11 cellular contexts compared by ENCODE assay signal in genomic region chr13:77460195-77460594, GRCh38.
DNase-seq lines count a peak whose midpoint lies in the region; ATAC-seq and TF ChIP-seq lines count a peak whose summit lies in the region.
"Had no signal": no experiment of that assay in that cellular context is flagged by ENCODE, and none has a peak within 500 bp of the region (broad histone marks: within the 10 kb centered on the region; RNA-seq: fewer than 3 reads in every experiment).

No MANE protein-coding gene starts in this region.

- H3K27me3 ChIP-seq in adrenal gland (no peaks in the 10 kb centered on the region), testis (no peaks in the 10 kb centered on the region), endodermal cell (ENCODE audit: control insufficient read depth, insufficient read depth, low read length, poor library complexity, severe bottlenecking) (no peaks in the 10 kb centered on the region)

- H3K4me1 ChIP-seq in adrenal gland (replicated peaks in 1 of 2) (no peaks in the 10 kb centered on the region), testis (no peaks in the 10 kb centered on the region), endodermal cell (ENCODE audit: control insufficient read depth, insufficient read depth, low read length) (no peaks in the 10 kb centered on the region)

- H3K36me3 Mint-ChIP-seq in endodermal cell (ENCODE audit: low read depth): no peaks in the 10 kb centered on the region

- H3K27ac ChIP-seq in adrenal gland (peak overlapping the region in 1 of 5 donors; percentile 18), testis (no peak overlapping the region), endodermal cell (ENCODE audit: low read depth, low read length) (no peak overlapping the region)

- DNase-seq in adrenal gland (peak in 5 of 7 donors; percentile 19 to 50 (median 30)), testis (peak; percentile 18), endodermal cell (no peak), GM10248 (ENCODE audit: extremely low spot score) (no peak)
- no peak for DNase-seq in stimulated activated CD4-positive, alpha-beta T cell treated with anti-CD3 and anti-CD28 coated beads, Interleukin-4, amount 100 ng/mL, for 24 hours
- no peak for DNase-seq in activated CD8-positive, alpha-beta memory T cell treated with anti-CD3 and anti-CD28 coated beads for 24 hours
- DNase-seq: activated CD4-positive, alpha-beta T cell treated with anti-CD3 and anti-CD28 coated beads for 36 hours; stimulated activated CD4-positive, alpha-beta T cell treated with anti-CD3 and anti-CD28 coated beads, Interleukin-4, amount 100 ng/mL, for 1 hour had no signal

- 39 to 82% (median 62%) methylated on average over 2 of the region's 2 CpGs for WGBS in adrenal gland, 4 donors
- 48 to 87% methylated on average over 2 of the region's 2 CpGs for WGBS in testis, 2 donors
- 92% methylated on average over 2 of the region's 2 CpGs; no CpG with 5 or more reads in 1 of the 2 experiments for WGBS in endodermal cell (ENCODE audit: insufficient coverage in 1 of 2, insufficient read length in 1 of 2), 2 experiments

- H3K9ac ChIP-seq in endodermal cell (ENCODE audit: extremely low read depth, low read length, poor library complexity, severe bottlenecking): no peak overlapping the region

- H3K4me3 ChIP-seq in adrenal gland (no peak overlapping the region), testis (no peak overlapping the region), endodermal cell (ENCODE audit: low read length) (no peak overlapping the region)

- H3K27me3 Mint-ChIP-seq in endodermal cell (ENCODE audit: insufficient read depth): no peaks in the 10 kb centered on the region

- ATAC-seq in GM21390 (IDR thresholded peaks at IDR 0.05; ENCODE audit: unreplicated experiment) (peak; percentile 94), HG03139 (IDR thresholded peaks at IDR 0.05; ENCODE audit: unreplicated experiment) (peak; percentile 68)
- ATAC-seq: activated CD4-positive, alpha-beta T cell treated with anti-CD3 and anti-CD28 coated beads for 36 hours had no signal

- TF ChIP-seq POLR2A in adrenal gland (IDR thresholded peaks at IDR 0.05) (no peak), testis (IDR thresholded peaks at IDR 0.05) (no peak)

- POLR2A ChIA-PET in GM10248 (lab: Yijun Ruan, JAX): no interaction called here

- no peak overlapping the region for H3K4me3 Mint-ChIP-seq in endodermal cell
- H3K4me3 Mint-ChIP-seq: activated CD4-positive, alpha-beta T cell treated with anti-CD3 and anti-CD28 coated beads for 36 hours; central memory CD8-positive, alpha-beta T cell had no signal

- no peaks in the 10 kb centered on the region for H3K9me3 ChIP-seq in adrenal gland (replicated peaks in 1 of 3)
- no peaks in the 10 kb centered on the region for H3K9me3 ChIP-seq in testis
- H3K9me3 ChIP-seq in endodermal cell (ENCODE audit: control insufficient read depth, low read length): no peaks in the 10 kb centered on the region

- H3K9me3 Mint-ChIP-seq in endodermal cell: no peaks in the 10 kb centered on the region
- H3K9me3 Mint-ChIP-seq: central memory CD8-positive, alpha-beta T cell had no signal

- peaks cover 2% of the 10 kb centered on the region for H3K4me1 Mint-ChIP-seq in endodermal cell
- H3K4me1 Mint-ChIP-seq: activated CD4-positive, alpha-beta T cell treated with anti-CD3 and anti-CD28 coated beads for 36 hours; central memory CD8-positive, alpha-beta T cell had no signal

- no peaks in the 10 kb centered on the region for H3K36me3 ChIP-seq in adrenal gland (replicated peaks in 1 of 2)
- H3K36me3 ChIP-seq in testis (ENCODE audit: low read depth, missing control alignments): no peaks in the 10 kb centered on the region
- H3K36me3 ChIP-seq in endodermal cell (ENCODE audit: control insufficient read depth, insufficient read depth, low read length): no peaks in the 10 kb centered on the region

- TF ChIP-seq CTCF in adrenal gland (IDR thresholded peaks at IDR 0.05): no peak
- no peak for TF ChIP-seq CTCF in testis (IDR thresholded peaks at IDR 0.05)
- TF ChIP-seq CTCF in endodermal cell (conservative IDR thresholded peaks at IDR 0.05): no peak
- no peak for TF ChIP-seq CTCF in GM10248 (IDR thresholded peaks at IDR 0.05; ENCODE audit: control extremely low read depth, extremely low read depth, low read depth, missing control alignments)

- CTCF ChIA-PET in GM10248 (lab: Yijun Ruan, JAX): interaction anchor here (4.1 kb wide), 1 partner anchor 18 kb away, joined by 21 read pairs; no protein-coding TSS in a partner anchor

- intact Hi-C loops in adrenal gland (cut with DNase I) (no loop called here), testis (cut with DNase I; ENCODE audit: low total_unique reads) (no loop called here)

- H3K27ac Mint-ChIP-seq in endodermal cell: no peak overlapping the region
- H3K27ac Mint-ChIP-seq: activated CD4-positive, alpha-beta T cell treated with anti-CD3 and anti-CD28 coated beads for 36 hours had no signal

Comparison
In these comparisons a context has a peak if more than half of its experiments do, and no peak if none do; other contexts are left out.
1. DNase-seq: peak in adrenal gland (5 of 7) and testis (single experiment); none in endodermal cell (single experiment), stimulated activated CD4-positive, alpha-beta T cell treated with anti-CD3 and anti-CD28 coated beads, Interleukin-4, amount 100 ng/mL, for 24 hours (single experiment), GM10248 (single experiment) and activated CD8-positive, alpha-beta memory T cell treated with anti-CD3 and anti-CD28 coated beads for 24 hours (single experiment).